1 cellular context compared by ENCODE assay signal in the genomic region with DNA sequence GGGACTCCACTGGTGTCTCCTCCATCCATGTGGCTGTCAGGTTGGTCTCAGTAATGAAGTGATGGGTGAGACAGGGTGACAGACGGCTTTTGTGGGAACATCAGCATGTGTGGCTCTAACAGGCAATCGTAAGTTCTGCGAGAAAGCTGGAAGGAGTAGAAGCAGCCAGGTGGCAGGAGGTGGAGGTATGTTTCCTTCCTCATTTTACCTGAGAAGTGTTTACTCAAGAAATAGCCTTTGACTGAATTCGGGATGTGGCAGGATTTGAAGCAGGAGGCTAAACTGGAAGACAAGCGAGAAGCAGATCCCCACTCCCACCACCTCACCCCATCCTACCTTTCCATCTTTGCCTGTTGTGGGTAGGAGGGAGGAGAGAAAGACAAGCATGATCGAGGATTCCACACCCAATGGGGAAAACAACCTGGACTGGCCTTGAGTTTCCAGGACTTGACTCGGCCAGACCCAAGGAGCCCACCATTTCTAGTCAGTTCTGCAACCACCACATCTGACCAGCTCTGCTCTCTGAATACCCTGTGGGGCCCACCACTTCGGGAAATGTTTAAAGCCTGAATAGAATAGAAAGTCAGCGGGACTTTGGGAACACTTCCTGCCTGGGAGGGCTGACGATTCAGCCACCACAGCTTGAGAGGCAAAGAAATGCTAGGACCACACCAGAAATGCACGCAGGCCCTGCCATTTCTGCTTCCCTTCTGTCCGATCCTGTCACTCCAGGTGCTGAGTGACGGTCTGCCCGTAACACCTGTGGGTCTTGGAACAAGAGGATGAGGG.
TF ChIP-seq lines count a peak whose summit lies in the region.

No MANE protein-coding gene starts in this region.

TF ChIP-seq in IMR-90, 13 proteins besides CTCF, POLR2A, EP300 and RAD21 (continued from another document):
- TF ChIP-seq SMC3 (IDR thresholded peaks at IDR 0.05; ENCODE audit: low read depth, low read length): no peak
- no peak for TF ChIP-seq NFE2L2 (IDR thresholded peaks at IDR 0.05; ENCODE audit: low read depth, low read length)
- TF ChIP-seq FOS (IDR thresholded peaks at IDR 0.05; ENCODE audit: low read depth, low read length): no peak
- no peak for TF ChIP-seq RCOR1 (IDR thresholded peaks at IDR 0.05; ENCODE audit: insufficient replicate concordance, low read length)
- no peak for TF ChIP-seq MAZ (IDR thresholded peaks at IDR 0.05; ENCODE audit: borderline replicate concordance, low read depth, low read length)
- TF ChIP-seq CHD1 (IDR thresholded peaks at IDR 0.05; ENCODE audit: low read depth, low read length): no peak
- TF ChIP-seq BHLHE40 (IDR thresholded peaks at IDR 0.05; ENCODE audit: low read depth, low read length): no peak
- no peak for TF ChIP-seq MXI1 (IDR thresholded peaks at IDR 0.05; ENCODE audit: borderline replicate concordance, low read depth, low read length)
